In genomic region chr13:110957181-110957884, GRCh38 we compare ENCODE assay signal across 1 cellular context.
TF ChIP-seq lines count a peak whose summit lies in the region.

No MANE protein-coding gene starts in this region.

TF ChIP-seq in GM23338, 12 proteins besides CTCF, POLR2A, EP300 and RAD21 (continued from another document):
- TF ChIP-seq ZNF462 (CRISPR knock-in tag; IDR thresholded peaks at IDR 0.05) (no peak), EZH2phosphoT487 (IDR thresholded peaks at IDR 0.05; ENCODE audit: unreplicated experiment) (no peak)
